In the genomic region with DNA sequence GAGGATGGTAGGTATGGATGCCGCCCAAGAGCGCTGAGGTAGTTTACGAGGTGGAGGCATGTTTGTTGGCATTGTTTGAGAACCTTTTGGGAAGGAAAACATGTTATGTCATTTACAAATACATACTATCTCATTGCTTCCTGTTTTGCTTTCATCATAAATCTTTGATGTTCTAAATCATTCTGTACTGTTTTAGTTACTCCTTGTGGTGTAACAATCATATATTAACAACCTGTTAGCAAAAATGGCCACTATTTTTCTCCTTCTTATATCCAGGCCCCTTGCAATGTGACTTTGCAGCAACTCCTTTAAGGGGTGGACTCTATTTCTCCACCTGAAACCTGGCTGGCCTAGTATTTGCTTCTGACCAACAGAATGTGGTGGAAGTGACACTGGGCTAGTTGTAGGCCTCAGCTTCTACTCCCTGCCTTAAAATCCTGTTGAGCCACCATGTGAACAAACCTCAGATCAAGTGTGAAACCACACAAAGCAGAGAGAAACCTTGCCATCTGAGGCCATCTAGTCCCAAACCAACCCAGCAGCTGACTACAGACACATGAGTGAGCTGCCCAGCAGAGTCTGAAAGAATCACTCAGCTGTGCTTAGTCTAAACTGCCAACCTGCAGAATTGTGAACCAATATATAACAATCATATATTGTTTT, we compare ENCODE assay signal across 24 cellular contexts. TPM values are rescaled to one million over a fixed set of nuclear protein-coding genes. Genes with fewer than 3 reads are reported as not detected.
DNase-seq lines count a peak whose midpoint lies in the region; ATAC-seq and TF ChIP-seq lines count a peak whose summit lies in the region.
"Had no signal": no experiment of that assay in that cellular context is flagged by ENCODE, and none has a peak within 500 bp of the region (broad histone marks: within the 10 kb centered on the region; RNA-seq: fewer than 3 reads in every experiment).

No MANE protein-coding gene starts in this region.

- H3K36me3 ChIP-seq in CD8-positive, alpha-beta T cell (ENCODE audit: insufficient read depth, low read length), result peaks cover 5% of the 10 kb centered on the region

- H3K36me3 Mint-ChIP-seq in CD8-positive, alpha-beta T cell, result peaks cover 65% of the 10 kb centered on the region
- peaks cover 25 to 53% (median 36%) of the 10 kb centered on the region in 3 donors for H3K36me3 Mint-ChIP-seq in immature natural killer cell

- no peak overlapping the region for H3K27ac ChIP-seq in CD8-positive, alpha-beta T cell (ENCODE audit: low read depth, low read length)

- CTCF ChIA-PET in CD8-positive, alpha-beta T cell (lab: Charles Lee), result interaction anchor here (0.7 to 1.0 kb wide), 2 partner anchors 117 to 119 kb away, joined by 3 read pairs; no protein-coding TSS in a partner anchor

- peak in 2 of 7 experiments; percentile 11 to 17 for DNase-seq in CD8-positive, alpha-beta T cell
- DNase-seq in immature natural killer cell (peak; percentile 71 to 77 (median 72)), germinal center (ENCODE audit: low spot score) (no peak), NCI-H2227 (lab: John Stamatoyannopoulos, UW; ENCODE audit: unreplicated experiment) (no peak), GM19240 (ENCODE audit: insufficient read length, low spot score) (no peak)
- no peak for DNase-seq in stimulated activated CD4-positive, alpha-beta T cell treated with anti-CD3 and anti-CD28 coated beads, Interleukin-1b, Interleukin-23, amount 100 ng/mL, for 48 hours
- DNase-seq: activated CD4-positive, alpha-beta T cell treated with anti-CD3 and anti-CD28 coated beads for 48 hours; activated T-cell treated with anti-CD3 and anti-CD28 coated beads, Interleukin-2, amount 50 U/mL, for 72 hours; amniotic stem cell; Calu3; HCEC 1CT; IMR-90; naive B cell; NCI-H2081 treated with DMSO at 0.1 percent for 48 hours; NCI-H526 treated with DMSO at 0.1 percent for 48 hours; spleen; trophoblast cell had no signal

- peak; percentile 34 for ATAC-seq in CD8-positive, alpha-beta T cell
- peak; percentile 93 for ATAC-seq in GM18520 (IDR thresholded peaks at IDR 0.05; ENCODE audit: unreplicated experiment)
- peak; percentile 50 for ATAC-seq in HG03460 (IDR thresholded peaks at IDR 0.05; ENCODE audit: unreplicated experiment)
- ATAC-seq: activated T-cell treated with anti-CD3 and anti-CD28 coated beads, Interleukin-2, amount 50 U/mL, for 72 hours; Panc1 had no signal

- peaks cover 14% of the 10 kb centered on the region for H3K4me1 Mint-ChIP-seq in CD8-positive, alpha-beta T cell (ENCODE audit: low read depth)
- H3K4me1 Mint-ChIP-seq in immature natural killer cell, result peaks cover 22 to 24% of the 10 kb centered on the region in 2 donors
- H3K4me1 Mint-ChIP-seq: naive B cell had no signal

- peak overlapping the region; percentile 71 for H3K27ac Mint-ChIP-seq in CD8-positive, alpha-beta T cell
- peak overlapping the region; percentile 79 to 92 (median 89) for H3K27ac Mint-ChIP-seq in immature natural killer cell
- H3K27ac Mint-ChIP-seq: activated T-cell treated with anti-CD3 and anti-CD28 coated beads, Interleukin-2, amount 50 U/mL, for 72 hours; progenitor cell of endocrine pancreas had no signal

- H3K27me3 ChIP-seq in CD8-positive, alpha-beta T cell (ENCODE audit: insufficient read depth, low read length), result no peaks in the 10 kb centered on the region
- H3K27me3 ChIP-seq: spleen had no signal

- intact Hi-C loops in CD8-positive, alpha-beta T cell (cut with DNase I, micrococcal nuclease), result no loop called here

- H3K4me1 ChIP-seq in CD8-positive, alpha-beta T cell (ENCODE audit: insufficient read depth, low read length), result no peaks in the 10 kb centered on the region

- H3K9me3 ChIP-seq in CD8-positive, alpha-beta T cell (ENCODE audit: low read length), result no peaks in the 10 kb centered on the region
- H3K9me3 ChIP-seq: esophagus muscularis mucosa, spleen had no signal

- POLR2A ChIA-PET in CD8-positive, alpha-beta T cell (lab: Charles Lee), result no interaction called here

- no peak overlapping the region for H3K4me3 ChIP-seq in CD8-positive, alpha-beta T cell (ENCODE audit: low read depth, low read length)
- H3K4me3 ChIP-seq: esophagus muscularis mucosa, lung, spleen had no signal

- no peak for TF ChIP-seq CTCF in CD8-positive, alpha-beta T cell (IDR thresholded peaks at IDR 0.05)

- H3K4me3 Mint-ChIP-seq in CD8-positive, alpha-beta T cell, result no peak overlapping the region
- H3K4me3 Mint-ChIP-seq in immature natural killer cell, result peak overlapping the region; percentile 14 to 71 (median 66)
- H3K4me3 Mint-ChIP-seq: activated T-cell treated with anti-CD3 and anti-CD28 coated beads, Interleukin-2, amount 50 U/mL, for 72 hours had no signal

- no peaks in the 10 kb centered on the region for H3K9me3 Mint-ChIP-seq in CD8-positive, alpha-beta T cell
- no peaks in the 10 kb centered on the region for H3K9me3 Mint-ChIP-seq in immature natural killer cell
- H3K9me3 Mint-ChIP-seq: activated T-cell treated with anti-CD3 and anti-CD28 coated beads, Interleukin-2, amount 50 U/mL, for 72 hours; naive B cell had no signal

- no peaks in the 10 kb centered on the region for H3K27me3 Mint-ChIP-seq in CD8-positive, alpha-beta T cell (ENCODE audit: low read depth)
- H3K27me3 Mint-ChIP-seq in immature natural killer cell (ENCODE audit: low read depth in 3 of 3), result peaks cover 3 to 8% (median 3%) of the 10 kb centered on the region in 3 donors
- H3K27me3 Mint-ChIP-seq: naive B cell, progenitor cell of endocrine pancreas had no signal

RNA-seq across cellular contexts. Expression of gene CXorf38, which starts 15.8 kb away (rescaled TPM):
- 10 to 100 TPM; 10.6 to 11.0 TPM for total RNA-seq in CD8-positive, alpha-beta T cell
- 10 to 100 TPM; 21.3 to 53.7 (median 51.3) TPM for polyA plus RNA-seq in immature natural killer cell

RNA-seq across cellular contexts. Expression of gene MPC1L, which starts 40.0 kb away (rescaled TPM):
- total RNA-seq in CD8-positive, alpha-beta T cell, result not detected
- not detected for polyA plus RNA-seq in immature natural killer cell
- total RNA-seq: activated T-cell treated with anti-CD3 and anti-CD28 coated beads, Interleukin-2, amount 50 U/mL, for 72 hours; Calu3; cardiac septum; esophagus muscularis mucosa; IMR-90; lung; progenitor cell of endocrine pancreas; spleen had no signal
- polyA plus RNA-seq: IMR-90, lung had no signal

Comparison
In these comparisons a context has a peak if more than half of its experiments do, and no peak if none do; other contexts are left out.
1. ATAC-seq: peak in every context shown above with its lines; median percentile 93 in GM18520; 50 in HG03460; 34 in CD8-positive, alpha-beta T cell.
2. DNase-seq: peak in immature natural killer cell (3 of 3); none in germinal center (single experiment), stimulated activated CD4-positive, alpha-beta T cell treated with anti-CD3 and anti-CD28 coated beads, Interleukin-1b, Interleukin-23, amount 100 ng/mL, for 48 hours (single experiment), NCI-H2227 (single experiment) and GM19240 (single experiment).